In the genomic region with DNA sequence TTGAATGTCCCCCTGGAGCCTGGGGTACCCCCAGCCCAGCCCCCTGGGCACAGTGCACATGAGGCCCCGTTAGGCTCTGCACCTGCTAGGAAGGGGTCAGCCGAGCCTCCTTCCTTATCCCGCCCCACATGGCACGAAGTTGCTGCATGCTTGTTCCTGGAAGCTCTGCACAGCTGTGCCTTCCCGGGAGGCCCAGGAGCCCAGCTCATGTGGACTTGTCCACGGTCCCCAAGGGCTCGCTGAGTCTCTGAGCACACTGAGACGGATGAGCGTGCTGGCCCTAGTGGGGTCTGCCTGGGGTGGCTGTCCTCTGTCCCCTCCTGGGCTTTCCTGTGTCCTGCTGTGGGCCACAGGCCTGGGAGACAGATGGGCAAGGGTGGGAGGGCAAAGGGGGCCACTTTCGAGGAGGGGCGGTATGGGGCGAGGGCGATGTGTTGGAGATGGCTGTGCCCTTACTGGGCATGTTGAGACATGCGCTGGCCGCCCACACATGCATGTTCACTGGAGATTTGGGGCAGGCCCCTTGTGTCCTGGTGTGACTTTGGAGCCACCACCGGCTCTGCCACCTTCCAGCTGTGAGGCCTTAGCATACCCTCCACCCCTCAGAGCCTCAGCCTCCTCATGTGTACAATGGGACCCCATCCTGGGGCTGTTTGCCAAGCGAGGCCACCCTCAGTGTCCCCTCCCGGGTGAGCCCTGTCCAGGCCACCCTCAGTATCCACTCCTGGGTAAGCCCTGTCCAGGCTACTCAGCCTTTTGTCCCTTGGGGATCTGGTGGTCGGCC, we compare ENCODE assay signal across 1 cellular context.
TF ChIP-seq lines count a peak whose summit lies in the region.

No MANE protein-coding gene starts in this region.

TF ChIP-seq in IMR-90, 13 proteins besides CTCF, POLR2A, EP300 and RAD21:
- TF ChIP-seq MXI1 (IDR thresholded peaks at IDR 0.05; ENCODE audit: borderline replicate concordance, low read depth, low read length): no peak
- TF ChIP-seq, protein P1, sequence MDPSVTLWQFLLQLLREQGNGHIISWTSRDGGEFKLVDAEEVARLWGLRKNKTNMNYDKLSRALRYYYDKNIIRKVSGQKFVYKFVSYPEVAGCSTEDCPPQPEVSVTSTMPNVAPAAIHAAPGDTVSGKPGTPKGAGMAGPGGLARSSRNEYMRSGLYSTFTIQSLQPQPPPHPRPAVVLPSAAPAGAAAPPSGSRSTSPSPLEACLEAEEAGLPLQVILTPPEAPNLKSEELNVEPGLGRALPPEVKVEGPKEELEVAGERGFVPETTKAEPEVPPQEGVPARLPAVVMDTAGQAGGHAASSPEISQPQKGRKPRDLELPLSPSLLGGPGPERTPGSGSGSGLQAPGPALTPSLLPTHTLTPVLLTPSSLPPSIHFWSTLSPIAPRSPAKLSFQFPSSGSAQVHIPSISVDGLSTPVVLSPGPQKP (IDR thresholded peaks at IDR 0.05; ENCODE audit: borderline replicate concordance, low read depth, low read length): no peak
- TF ChIP-seq NFE2L2 (IDR thresholded peaks at IDR 0.05; ENCODE audit: low read depth, low read length): no peak
- no peak for TF ChIP-seq SMC3 (IDR thresholded peaks at IDR 0.05; ENCODE audit: low read depth, low read length)
- TF ChIP-seq BHLHE40 (IDR thresholded peaks at IDR 0.05; ENCODE audit: low read depth, low read length): no peak
- TF ChIP-seq FOS (IDR thresholded peaks at IDR 0.05; ENCODE audit: low read depth, low read length): no peak
- TF ChIP-seq CHD1 (IDR thresholded peaks at IDR 0.05; ENCODE audit: low read depth, low read length): no peak
- no peak for TF ChIP-seq MAFK (IDR thresholded peaks at IDR 0.05; ENCODE audit: low read depth, low read length)
- no peak for TF ChIP-seq RCOR1 (IDR thresholded peaks at IDR 0.05; ENCODE audit: insufficient replicate concordance, low read length)
- TF ChIP-seq, protein P2, sequence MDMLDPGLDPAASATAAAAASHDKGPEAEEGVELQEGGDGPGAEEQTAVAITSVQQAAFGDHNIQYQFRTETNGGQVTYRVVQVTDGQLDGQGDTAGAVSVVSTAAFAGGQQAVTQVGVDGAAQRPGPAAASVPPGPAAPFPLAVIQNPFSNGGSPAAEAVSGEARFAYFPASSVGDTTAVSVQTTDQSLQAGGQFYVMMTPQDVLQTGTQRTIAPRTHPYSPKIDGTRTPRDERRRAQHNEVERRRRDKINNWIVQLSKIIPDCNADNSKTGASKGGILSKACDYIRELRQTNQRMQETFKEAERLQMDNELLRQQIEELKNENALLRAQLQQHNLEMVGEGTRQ (IDR thresholded peaks at IDR 0.05; ENCODE audit: low read depth, low read length): no peak
- TF ChIP-seq MAZ (IDR thresholded peaks at IDR 0.05; ENCODE audit: borderline replicate concordance, low read depth, low read length): no peak
- no peak for TF ChIP-seq RFX5 (IDR thresholded peaks at IDR 0.05; ENCODE audit: low read depth, low read length)
- TF ChIP-seq CEBPB (IDR thresholded peaks at IDR 0.05; ENCODE audit: low read depth, low read length): no peak
